26 cellular contexts compared by ENCODE assay signal in genomic region chr6:67433124-67433523, GRCh38.
DNase-seq lines count a peak whose midpoint lies in the region; ATAC-seq, FAIRE-seq and TF ChIP-seq lines count a peak whose summit lies in the region.
"Had no signal": no experiment of that assay in that cellular context is flagged by ENCODE, and none has a peak within 500 bp of the region (broad histone marks: within the 10 kb centered on the region; RNA-seq: fewer than 3 reads in every experiment).

No MANE protein-coding gene starts in this region.

- no peak for TF ChIP-seq POLR2A in spleen (IDR thresholded peaks at IDR 0.05)

- no peaks in the 10 kb centered on the region for H3K9me2 ChIP-seq in GM23248 (ENCODE audit: insufficient read depth)

- ATAC-seq in activated CD8-positive, alpha-beta T cell treated with anti-CD3 and anti-CD28 coated beads for 36 hours: no peak
- ATAC-seq: gastroesophageal sphincter; naive thymus-derived CD4-positive, alpha-beta T cell; stimulated activated effector memory CD8-positive, alpha-beta T cell treated with anti-CD3 and anti-CD28 coated beads, Interleukin-12 subunit alpha, Interleukin-12 subunit beta, amount 100 ng/mL, for 72 hours; T-helper 17 cell had no signal

- TF ChIP-seq CTCF in fibroblast of mammary gland (conservative IDR thresholded peaks at IDR 0.05; ENCODE audit: control insufficient read depth, insufficient read depth, low read depth, low read length) (no peak), spleen (IDR thresholded peaks at IDR 0.05 in 8 of 11, conservative IDR thresholded peaks at IDR 0.05 in 3 of 11) (no peak)
- TF ChIP-seq CTCF in activated CD8-positive, alpha-beta T cell treated with anti-CD3 and anti-CD28 coated beads for 36 hours (IDR thresholded peaks at IDR 0.05): no peak

- H3K9ac ChIP-seq in GM23248: no peak overlapping the region

- POLR2A ChIA-PET in activated CD8-positive, alpha-beta T cell treated with anti-CD3 and anti-CD28 coated beads for 36 hours (lab: Charles Lee): no interaction called here

- no peaks in the 10 kb centered on the region for H3F3A ChIP-seq in GM23248 (ENCODE audit: insufficient read depth)

- H3K27me3 Mint-ChIP-seq in activated CD8-positive, alpha-beta T cell treated with anti-CD3 and anti-CD28 coated beads for 36 hours: no peaks in the 10 kb centered on the region
- H3K27me3 Mint-ChIP-seq: activated CD4-positive, alpha-beta memory T cell treated with anti-CD3 and anti-CD28 coated beads for 36 hours; memory B cell; naive thymus-derived CD4-positive, alpha-beta T cell; T-helper 17 cell had no signal

- 72 to 87% methylated on average over 2 of the region's 2 CpGs for WGBS in GM23248 (ENCODE audit: low coverage in 1 of 2, low lambda C conversion rate in 2 of 2, missing lambda C conversion rate in 2 of 2), 2 experiments
- 55 to 85% (median 83%) methylated on average over 2 of the region's 2 CpGs for WGBS in spleen, 5 donors

- H3K36me3 Mint-ChIP-seq in activated CD8-positive, alpha-beta T cell treated with anti-CD3 and anti-CD28 coated beads for 36 hours (ENCODE audit: low read depth): no peaks in the 10 kb centered on the region
- H3K36me3 Mint-ChIP-seq: activated CD4-positive, alpha-beta memory T cell treated with anti-CD3 and anti-CD28 coated beads for 36 hours; memory B cell; naive thymus-derived CD4-positive, alpha-beta T cell; stimulated activated effector memory CD8-positive, alpha-beta T cell treated with anti-CD3 and anti-CD28 coated beads, Interleukin-12 subunit alpha, Interleukin-12 subunit beta, amount 100 ng/mL, for 72 hours had no signal

- no peak overlapping the region for H3K27ac Mint-ChIP-seq in activated CD8-positive, alpha-beta T cell treated with anti-CD3 and anti-CD28 coated beads for 36 hours
- H3K27ac Mint-ChIP-seq: activated CD4-positive, alpha-beta memory T cell treated with anti-CD3 and anti-CD28 coated beads for 36 hours; memory B cell; naive thymus-derived CD4-positive, alpha-beta T cell; stimulated activated effector memory CD8-positive, alpha-beta T cell treated with anti-CD3 and anti-CD28 coated beads, Interleukin-12 subunit alpha, Interleukin-12 subunit beta, amount 100 ng/mL, for 72 hours; T-helper 17 cell had no signal

- H2AFZ ChIP-seq in GM23248: no peak overlapping the region

- peaks cover 9% of the 10 kb centered on the region for H3K9me3 Mint-ChIP-seq in activated CD8-positive, alpha-beta T cell treated with anti-CD3 and anti-CD28 coated beads for 36 hours

- no peaks in the 10 kb centered on the region for H3K36me3 ChIP-seq in GM23248 (ENCODE audit: low read depth)
- H3K36me3 ChIP-seq in spleen: no peaks in the 10 kb centered on the region
- H3K36me3 ChIP-seq: gastroesophageal sphincter, sigmoid colon, tibial nerve, WERI-Rb-1 had no signal

- H3K9me3 ChIP-seq in GM23248 (ENCODE audit: low read depth) (no peaks in the 10 kb centered on the region), spleen (peaks cover 0 to 3% (median 0%) of the 10 kb centered on the region in 8 donors)
- H3K9me3 ChIP-seq: gastroesophageal sphincter, tibial nerve had no signal

- H3K79me2 ChIP-seq in GM23248 (ENCODE audit: insufficient read depth): no peaks in the 10 kb centered on the region

- H3K27ac ChIP-seq in GM23248 (no peak overlapping the region), spleen (no peak overlapping the region)
- H3K27ac ChIP-seq: dorsolateral prefrontal cortex, epithelial cell of prostate, gastroesophageal sphincter, sigmoid colon, tibial nerve, WERI-Rb-1 had no signal

- no peak overlapping the region for H3K4me3 ChIP-seq in GM23248
- H3K4me3 ChIP-seq in fibroblast of mammary gland (ENCODE audit: control insufficient read depth, low read depth, low read length): no peak overlapping the region
- H3K4me3 ChIP-seq in spleen: no peak overlapping the region
- H3K4me3 ChIP-seq: dorsolateral prefrontal cortex, gastroesophageal sphincter, sigmoid colon, tibial nerve had no signal

- intact Hi-C loops in activated CD8-positive, alpha-beta T cell treated with anti-CD3 and anti-CD28 coated beads for 36 hours (cut with micrococcal nuclease): no loop called here
- intact Hi-C loops in spleen (cut with DNase I; ENCODE audit: low total_unique reads): no loop called here

- FAIRE-seq in frontal cortex (lab: Jason Lieb, UNC): no peak

- in situ Hi-C loops in GM23248 (cut with MboI): no loop called here

- no peaks in the 10 kb centered on the region for H4K20me1 ChIP-seq in GM23248 (ENCODE audit: insufficient read depth)

- CTCF ChIA-PET in activated CD8-positive, alpha-beta T cell treated with anti-CD3 and anti-CD28 coated beads for 36 hours (lab: Charles Lee): no interaction called here

- DNase-seq in GM23248 (peak; percentile 0), LHCN-M2 (ENCODE audit: low read depth) (peak; percentile 14), OCI-M1 (lab: John Stamatoyannopoulos, UW) (peak; percentile 70), fibroblast of mammary gland (ENCODE audit: low read depth) (peak; percentile 16), frontal cortex (ENCODE audit: low spot score in 2 of 2) (no peak), spleen (no peak)
- DNase-seq in activated CD8-positive, alpha-beta T cell treated with anti-CD3 and anti-CD28 coated beads for 36 hours: no peak
- DNase-seq: activated CD4-positive, alpha-beta memory T cell treated with anti-CD3 and anti-CD28 coated beads for 36 hours; activated gamma-delta T cell treated with Interleukin-2 at 50 U/mL for 16 hours; activated T-cell treated with anti-CD3 and anti-CD28 coated beads for 4 hours; amniotic stem cell; dorsolateral prefrontal cortex; GF-D8; NCI-H1092 treated with DMSO at 0.1 percent for 48 hours; NCI-H2029 treated with DMSO at 0.1 percent for 48 hours; NCI-H510A treated with DMSO at 0.1 percent for 48 hours; SHP77 treated with DMSO at 0.1 percent for 48 hours; sigmoid colon; T-helper 17 cell; WERI-Rb-1 had no signal

- no peaks in the 10 kb centered on the region for H3K4me1 ChIP-seq in GM23248 (ENCODE audit: insufficient read depth)
- no peaks in the 10 kb centered on the region for H3K4me1 ChIP-seq in spleen
- H3K4me1 ChIP-seq: gastroesophageal sphincter, sigmoid colon, tibial nerve had no signal

- no peak overlapping the region for H3K4me3 Mint-ChIP-seq in activated CD8-positive, alpha-beta T cell treated with anti-CD3 and anti-CD28 coated beads for 36 hours
- H3K4me3 Mint-ChIP-seq: activated CD4-positive, alpha-beta memory T cell treated with anti-CD3 and anti-CD28 coated beads for 36 hours; memory B cell; naive thymus-derived CD4-positive, alpha-beta T cell; stimulated activated effector memory CD8-positive, alpha-beta T cell treated with anti-CD3 and anti-CD28 coated beads, Interleukin-12 subunit alpha, Interleukin-12 subunit beta, amount 100 ng/mL, for 72 hours; T-helper 17 cell had no signal

- H3K27me3 ChIP-seq in GM23248 (replicated peaks; ENCODE audit: insufficient read depth) (no peaks in the 10 kb centered on the region), spleen (replicated peaks in 1 of 7) (no peaks in the 10 kb centered on the region)
- H3K27me3 ChIP-seq: dorsolateral prefrontal cortex, gastroesophageal sphincter, sigmoid colon, tibial nerve had no signal

- H3K4me1 Mint-ChIP-seq in activated CD8-positive, alpha-beta T cell treated with anti-CD3 and anti-CD28 coated beads for 36 hours (ENCODE audit: low read depth): no peaks in the 10 kb centered on the region
- H3K4me1 Mint-ChIP-seq: memory B cell; naive thymus-derived CD4-positive, alpha-beta T cell; stimulated activated effector memory CD8-positive, alpha-beta T cell treated with anti-CD3 and anti-CD28 coated beads, Interleukin-12 subunit alpha, Interleukin-12 subunit beta, amount 100 ng/mL, for 72 hours; T-helper 17 cell had no signal

- H3K4me2 ChIP-seq in GM23248 (ENCODE audit: unreplicated experiment): no peak overlapping the region

Comparison
In these comparisons a context has a peak if more than half of its experiments do, and no peak if none do; other contexts are left out.
1. DNase-seq: peak in GM23248 (single experiment), LHCN-M2 (single experiment), OCI-M1 (single experiment) and fibroblast of mammary gland (single experiment); none in activated CD8-positive, alpha-beta T cell treated with anti-CD3 and anti-CD28 coated beads for 36 hours (single experiment), frontal cortex (0 of 2) and spleen (single experiment).